7 cellular contexts compared by ENCODE assay signal in genomic region chr11:6755303-6755952, GRCh38. TPM values are rescaled to one million over a fixed set of nuclear protein-coding genes. Genes with fewer than 3 reads are reported as not detected.
DNase-seq lines count a peak whose midpoint lies in the region; ATAC-seq and TF ChIP-seq lines count a peak whose summit lies in the region.

No MANE protein-coding gene starts in this region.

- no peak overlapping the region for H3K9ac ChIP-seq in NT2/D1 (ENCODE audit: insufficient read length, low read depth)

- no peaks in the 10 kb centered on the region for H3K9me3 ChIP-seq in NT2/D1 (ENCODE audit: insufficient read depth, low read length)
- no peaks in the 10 kb centered on the region for H3K9me3 ChIP-seq in body of pancreas
- no peaks in the 10 kb centered on the region for H3K9me3 ChIP-seq in stomach

- intact Hi-C loops in body of pancreas (cut with DNase I) = no loop called here
- intact Hi-C loops in stomach (cut with DNase I; ENCODE audit: low total_unique reads) = no loop called here

- ATAC-seq in body of pancreas = peak; percentile 56
- ATAC-seq in HG02678 (IDR thresholded peaks at IDR 0.05; ENCODE audit: unreplicated experiment) = no peak

- H3K27ac ChIP-seq in body of pancreas = no peak overlapping the region
- H3K27ac ChIP-seq in stomach = no peak overlapping the region

- TF ChIP-seq POLR2A in body of pancreas (IDR thresholded peaks at IDR 0.05) (no peak), stomach (IDR thresholded peaks at IDR 0.05) (no peak)

- TF ChIP-seq EP300 in stomach (IDR thresholded peaks at IDR 0.05) = no peak

- 4% methylated on average over 5 of the region's 5 CpGs for WGBS in body of pancreas, 2 donors
- WGBS in stomach, 5 donors = 6 to 14% (median 9%) methylated on average over 5 of the region's 5 CpGs

- in situ Hi-C loops in GM13976 (cut with MboI; ENCODE audit: low sequenced_read_pairs, unreplicated experiment) = no loop called here

- TF ChIP-seq CTCF in GM13976 (IDR thresholded peaks at IDR 0.05; ENCODE audit: borderline replicate concordance, control extremely low read depth, extremely low read depth, insufficient read depth, missing control alignments) (peak; percentile 89), body of pancreas (IDR thresholded peaks at IDR 0.05) (peak; percentile 53 to 89 (median 65)), stomach (IDR thresholded peaks at IDR 0.05) (peak in 5 of 7 experiments; percentile 30 to 88 (median 64))

- H3K4me1 ChIP-seq in NT2/D1 (ENCODE audit: insufficient read depth, insufficient read length) = no peaks in the 10 kb centered on the region
- H3K4me1 ChIP-seq in body of pancreas = peaks cover 9% of the 10 kb centered on the region
- H3K4me1 ChIP-seq in stomach = peaks cover 0 to 14% (median 6%) of the 10 kb centered on the region in 4 donors

- H3K36me3 ChIP-seq in NT2/D1 (ENCODE audit: insufficient read depth, insufficient read length, low read length) (no peaks in the 10 kb centered on the region), body of pancreas (replicated peaks in 1 of 2; ENCODE audit: insufficient read depth in 1 of 2, low read depth in 2 of 2) (no peaks in the 10 kb centered on the region), stomach (no peaks in the 10 kb centered on the region)

- DNase-seq in CMK (ENCODE audit: low read depth) (peak; percentile 15), GM13976 (ENCODE audit: low spot score) (peak; percentile 35), NT2/D1 (ENCODE audit: low read depth, low spot score) (peak; percentile 36), body of pancreas (peak; percentile 17 to 28 (median 21)), inferior parietal cortex (ENCODE audit: extremely low spot score) (peak; percentile 74), stomach (peak; percentile 27)

- no peaks in the 10 kb centered on the region for H3K27me3 ChIP-seq in NT2/D1 (ENCODE audit: insufficient read depth, insufficient read length)
- no peaks in the 10 kb centered on the region for H3K27me3 ChIP-seq in body of pancreas
- H3K27me3 ChIP-seq in stomach = no peaks in the 10 kb centered on the region

- no peak overlapping the region for H3K4me3 ChIP-seq in NT2/D1 (ENCODE audit: insufficient read length, low read depth)
- H3K4me3 ChIP-seq in body of pancreas = no peak overlapping the region
- H3K4me3 ChIP-seq in stomach = no peak overlapping the region

RNA-seq across cellular contexts. Expression of gene OR2AG2, which starts 16.3 kb away (rescaled TPM):
- total RNA-seq in body of pancreas (under 1 TPM; under 0.01 to 0.26 TPM), stomach (under 1 TPM in 2 of 5 donors, not detected in 3; 0.29 to 0.55 TPM)
- not detected for polyA plus RNA-seq in stomach

RNA-seq across cellular contexts. Expression of gene OR2AG1, which starts 27.4 kb away (rescaled TPM):
- total RNA-seq in body of pancreas (not detected), stomach (under 1 TPM in 1 of 5 donors, not detected in 4; under 0.01 TPM)
- polyA plus RNA-seq in stomach = not detected

RNA-seq across cellular contexts. Expression of gene OR6A2, which starts 44.1 kb away (rescaled TPM):
- total RNA-seq in body of pancreas (1 to 10 TPM; 1.0 to 2.3 TPM), stomach (under 1 TPM in 1 of 5 donors, not detected in 4; 0.55 TPM)
- not detected for polyA plus RNA-seq in stomach

Comparison
In these comparisons a context has a peak if more than half of its experiments do, and no peak if none do; other contexts are left out.
1. DNase-seq: peak in every context shown above with its lines; median percentile 74 in inferior parietal cortex; 36 in NT2/D1; 35 in GM13976; 27 in stomach; 21 in body of pancreas; 15 in CMK.